10 cellular contexts compared by ENCODE assay signal in genomic region chr1:42756956-42757891, GRCh38. TPM values are rescaled to one million over a fixed set of nuclear protein-coding genes. Genes with fewer than 3 reads are reported as not detected.
DNase-seq lines count a peak whose midpoint lies in the region; ATAC-seq, FAIRE-seq and TF ChIP-seq lines count a peak whose summit lies in the region.
"Had no signal": no experiment of that assay in that cellular context is flagged by ENCODE, and none has a peak within 500 bp of the region (broad histone marks: within the 10 kb centered on the region; RNA-seq: fewer than 3 reads in every experiment).

No MANE protein-coding gene starts in this region.

- TF ChIP-seq CTCF in A549 (IDR thresholded peaks at IDR 0.05): peak; percentile 50
- TF ChIP-seq CTCF in GM12864 (IDR thresholded peaks at IDR 0.05; ENCODE audit: low read depth, low read length, missing control alignments): peak; percentile 80
- peak; percentile 38 to 63 (median 57) for TF ChIP-seq CTCF in gastroesophageal sphincter (IDR thresholded peaks at IDR 0.05)

- 64% methylated on average over 17 of the region's 17 CpGs for WGBS in A549 (ENCODE audit: missing lambda C conversion rate)
- 56 to 60% methylated on average over 11 to 14 of the region's 17 CpGs for WGBS in gastroesophageal sphincter (ENCODE audit: low coverage in 1 of 2), 2 donors

- TF ChIP-seq POLR2A in A549 (IDR thresholded peaks at IDR 0.05; ENCODE audit: low read length) (no peak), gastroesophageal sphincter (IDR thresholded peaks at IDR 0.05) (no peak)

- POLR2A ChIA-PET in A549 (lab: Yijun Ruan, JAX): interaction anchor here (1.4 kb wide), 1 partner anchor 10 kb away, joined by 4 read pairs; the partner anchor contains the start of genes C1orf50 and P3H1
- POLR2A ChIA-PET in T-cell (lab: Charles Lee): no interaction called here

- no peaks in the 10 kb centered on the region for H3K9me3 Mint-ChIP-seq in T-cell

- peaks cover 4% of the 10 kb centered on the region in 3 donors for H3K4me1 Mint-ChIP-seq in T-cell

- peak; percentile 91 to 93 for ATAC-seq in A549
- ATAC-seq in gastroesophageal sphincter: peak; percentile 31
- no peak for ATAC-seq in T-cell (replicated peaks in 1 of 4)
- ATAC-seq in GM21786 (IDR thresholded peaks at IDR 0.05; ENCODE audit: unreplicated experiment): no peak

- no peak for TF ChIP-seq EP300 in A549 (IDR thresholded peaks at IDR 0.05)
- TF ChIP-seq EP300 in gastroesophageal sphincter (IDR thresholded peaks at IDR 0.05): no peak

- no peaks in the 10 kb centered on the region for H3K27me3 ChIP-seq in gastroesophageal sphincter

- peak overlapping the region in 1 of 2 donors; percentile 68 for H3K27ac Mint-ChIP-seq in T-cell

- H3K4me3 Mint-ChIP-seq in T-cell: no peak overlapping the region

- peak; percentile 56 to 70 for DNase-seq in A549 (ENCODE audit: low read depth in 1 of 2, low spot score in 1 of 2)
- DNase-seq in GM12864 (ENCODE audit: low read depth): no peak
- DNase-seq in NCI-H2029 (lab: John Stamatoyannopoulos, UW): peak; percentile 95
- peak; percentile 56 for DNase-seq in retina
- DNase-seq in T-cell: no peak

- H3K4me3 ChIP-seq in A549 (no peak overlapping the region), GM12864 (ENCODE audit: low read depth, low read length) (no peak overlapping the region), gastroesophageal sphincter (no peak overlapping the region)

- CTCF ChIA-PET in A549 (lab: Yijun Ruan, JAX): interaction anchor here (0.5 to 5.2 kb wide), 13 partner anchors 9 to 583 kb away, joined by 3 to 21 read pairs (median 3); partner anchors contain the start of genes C1orf50 and P3H1
- CTCF ChIA-PET in T-cell (lab: Charles Lee): interaction anchor here in 1 of 2 donors (0.5 to 1.0 kb wide), 4 partner anchors 10 to 318 kb away, joined by 3 read pairs; partner anchors contain the start of genes C1orf50 and P3H1

- H3K9me3 ChIP-seq in A549 (no peaks in the 10 kb centered on the region), gastroesophageal sphincter (no peaks in the 10 kb centered on the region)

- peaks cover 0 to 100% of the 10 kb centered on the region in 2 donors for H3K36me3 ChIP-seq in gastroesophageal sphincter

- peak; percentile 30 to 33; a peak in 3 of 5 replicates for TF ChIP-seq RAD21 in A549 (conservative IDR thresholded peaks at IDR 0.05 in 1 of 2, IDR thresholded peaks at IDR 0.05 in 1 of 2)

- H3K36me3 Mint-ChIP-seq in T-cell: peaks cover 58% of the 10 kb centered on the region

- H3K4me2 ChIP-seq in A549: no peak overlapping the region

- no peak for FAIRE-seq in A549 (lab: Jason Lieb, UNC)
- peak; percentile 56 for FAIRE-seq in TTC549 (lab: Jason Lieb, UNC)
- FAIRE-seq: endometrium had no signal

- H3K4me1 ChIP-seq in A549 (no peaks in the 10 kb centered on the region), gastroesophageal sphincter (peaks cover 0 to 2% (median 0%) of the 10 kb centered on the region in 3 donors)

- no peaks in the 10 kb centered on the region for H3K27me3 Mint-ChIP-seq in T-cell

- H3K27ac ChIP-seq in A549 (no peak overlapping the region), gastroesophageal sphincter (no peak overlapping the region)

TF ChIP-seq in A549, 52 proteins besides CTCF, POLR2A, EP300 and RAD21:
- TF ChIP-seq CBX8 (IDR thresholded peaks at IDR 0.05) (no peak), SMC3 (IDR thresholded peaks at IDR 0.05) (peak; percentile 45), REST (IDR thresholded peaks at IDR 0.05) (no peak)

RNA-seq across cellular contexts. Expression of gene P3H1, which starts 9.6 kb away (rescaled TPM):
- polyA plus RNA-seq in A549 (2011; rRNA removed) (27.3 and 32.0 TPM in 2 replicates), A549 (2017; fragmentation: RNase III; extraction: RNeasy Plus Mini Kit Qiagen cat#74134 plus additional on column Dnase treatment) (25.2 to 30.3 TPM (median 29.2 TPM) in 3 replicates)
- 32.0 and 33.6 TPM in 2 replicates for polyA plus RNA-seq in A549 (2012; cell fraction: cytosol; rRNA removed)
- 111 and 159 TPM in 2 replicates for polyA plus RNA-seq in A549 (2012; cell fraction: nucleus; rRNA removed)
- 37.5 and 45.6 TPM in 2 replicates for polyA minus RNA-seq in A549 (2011; rRNA and poly(A)+ RNA removed)
- total RNA-seq in gastroesophageal sphincter (10 to 100 TPM; 21.7 to 27.4 (median 23.0) TPM), T-cell (10 to 100 TPM; 23.5 to 62.9 (median 58.3) TPM)

RNA-seq across cellular contexts. Expression of gene C1orf50, which starts 9.8 kb away (rescaled TPM):
- polyA plus RNA-seq in A549 (2011; rRNA removed): 2.6 and 4.5 TPM in 2 replicates
- polyA plus RNA-seq in A549 (2012; cell fraction: cytosol; rRNA removed): 0.61 and 1.1 TPM in 2 replicates
- 0.32 and 0.50 TPM in 2 replicates for polyA plus RNA-seq in A549 (2012; cell fraction: nucleus; rRNA removed)
- 1.7 to 2.0 TPM (median 1.9 TPM) in 3 replicates for polyA plus RNA-seq in A549 (2017; fragmentation: RNase III; extraction: RNeasy Plus Mini Kit Qiagen cat#74134 plus additional on column Dnase treatment)
- polyA minus RNA-seq in A549 (2011; rRNA and poly(A)+ RNA removed): 0.45 and 0.92 TPM in 2 replicates
- total RNA-seq in gastroesophageal sphincter: 1 to 10 TPM; 4.0 to 8.8 (median 8.0) TPM
- 10 to 100 TPM; 12.4 to 15.3 (median 13.9) TPM for total RNA-seq in T-cell

RNA-seq across cellular contexts. Expression of gene CLDN19, which starts 17.2 kb away (rescaled TPM):
- not detected in 2 replicates for polyA plus RNA-seq in A549 (2011; rRNA removed)
- polyA plus RNA-seq in A549 (2012; cell fraction: cytosol; rRNA removed): not detected in 2 replicates
- 0.01 TPM in 1 of 2 replicates, not detected in the other for polyA plus RNA-seq in A549 (2012; cell fraction: nucleus; rRNA removed)
- 0.03 TPM in 1 of 3 replicates, not detected in the others for polyA plus RNA-seq in A549 (2017; fragmentation: RNase III; extraction: RNeasy Plus Mini Kit Qiagen cat#74134 plus additional on column Dnase treatment)
- not detected in 2 replicates for polyA minus RNA-seq in A549 (2011; rRNA and poly(A)+ RNA removed)
- 1 to 10 TPM in 1 of 4 donors, not detected in 3; 1.5 TPM for total RNA-seq in gastroesophageal sphincter
- under 1 TPM in 1 of 5 donors, not detected in 4; 0.18 TPM for total RNA-seq in T-cell

RNA-seq across cellular contexts. Expression of gene TMEM269, which starts 27.6 kb away (rescaled TPM):
- polyA plus RNA-seq in A549 (2011; rRNA removed): 0.21 TPM in 2 replicates
- 0.05 and 0.06 TPM in 2 replicates for polyA plus RNA-seq in A549 (2012; cell fraction: cytosol; rRNA removed)
- polyA plus RNA-seq in A549 (2012; cell fraction: nucleus; rRNA removed): 0.14 and 0.22 TPM in 2 replicates
- polyA plus RNA-seq in A549 (2017; fragmentation: RNase III; extraction: RNeasy Plus Mini Kit Qiagen cat#74134 plus additional on column Dnase treatment): 0.08 to 0.21 TPM (median 0.15 TPM) in 3 replicates
- 0.19 and 0.91 TPM in 2 replicates for polyA minus RNA-seq in A549 (2011; rRNA and poly(A)+ RNA removed)
- total RNA-seq in gastroesophageal sphincter: under 1 TPM in 1 of 4 donors, not detected in 3; 0.12 TPM
- total RNA-seq in T-cell: 1 to 10 TPM in 2 of 5 donors, under 1 TPM in 3; 0.20 to 1.7 (median 0.88) TPM
- total RNA-seq: urinary bladder had no signal

RNA-seq across cellular contexts. Expression of gene ERMAP, which starts 59.7 kb away (rescaled TPM):
- polyA plus RNA-seq in A549 (2011; rRNA removed) (9.5 and 10.7 TPM in 2 replicates), A549 (2017; fragmentation: RNase III; extraction: RNeasy Plus Mini Kit Qiagen cat#74134 plus additional on column Dnase treatment) (5.0 to 6.6 TPM (median 5.4 TPM) in 3 replicates)
- 2.9 and 3.7 TPM in 2 replicates for polyA plus RNA-seq in A549 (2012; cell fraction: cytosol; rRNA removed)
- 3.9 and 5.3 TPM in 2 replicates for polyA plus RNA-seq in A549 (2012; cell fraction: nucleus; rRNA removed)
- 6.5 and 7.7 TPM in 2 replicates for polyA minus RNA-seq in A549 (2011; rRNA and poly(A)+ RNA removed)
- total RNA-seq in gastroesophageal sphincter (10 to 100 TPM in 2 of 4 donors, 1 to 10 TPM in 2; 9.4 to 14.6 (median 10.5) TPM), T-cell (1 to 10 TPM; 5.7 to 7.6 (median 6.7) TPM)

Comparison
In these comparisons a context has a peak if more than half of its experiments do, and no peak if none do; other contexts are left out.
1. ATAC-seq: peak in A549 (2 of 2) and gastroesophageal sphincter (single experiment); none in T-cell (0 of 4) and GM21786 (single experiment).
2. DNase-seq: peak in A549 (2 of 2), NCI-H2029 (single experiment) and retina (single experiment); none in GM12864 (single experiment) and T-cell (0 of 34).
3. Peak in every context shown above with its lines, with median percentiles within 50 percentile points of each other: CTCF ChIP-seq.